In the genomic region with DNA sequence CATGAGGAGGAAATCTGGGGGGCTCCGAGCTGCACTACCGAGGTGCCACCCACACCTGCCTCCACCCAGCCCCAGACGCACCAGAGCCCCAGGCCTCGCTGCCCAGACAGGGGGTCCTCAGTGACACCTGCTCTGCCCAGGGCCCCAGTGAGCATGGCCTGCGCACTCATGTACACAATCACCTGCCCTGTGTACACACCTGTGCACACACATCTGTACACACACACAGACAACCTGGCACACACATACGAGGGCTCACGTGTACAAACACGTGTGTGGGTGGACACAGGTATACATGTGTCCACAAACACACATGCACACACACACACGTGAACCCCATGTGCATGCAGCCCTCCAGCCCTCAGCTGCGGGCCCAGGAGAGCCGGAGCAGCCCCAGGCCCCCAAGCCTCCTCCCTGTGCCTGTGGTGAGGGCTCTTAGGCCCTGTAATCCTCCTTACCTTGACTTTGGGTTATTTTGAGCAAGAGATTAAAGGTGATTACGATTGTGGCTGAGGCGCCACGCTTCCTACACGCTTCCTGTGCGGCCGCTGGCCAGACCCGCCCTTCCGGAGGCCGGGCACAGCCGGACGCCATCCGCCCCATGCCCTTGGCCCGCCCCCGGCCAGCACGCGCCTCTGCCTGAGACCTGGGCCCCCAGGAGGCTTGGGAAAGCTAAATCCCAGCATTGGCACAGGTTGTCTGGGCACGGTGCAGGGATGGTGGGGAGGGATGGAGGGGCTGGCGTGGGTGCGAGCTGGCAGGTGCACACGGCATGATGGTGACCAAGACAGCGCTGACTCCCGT, we compare ENCODE assay signal across 9 cellular contexts.
A peak's percentile ranks its signal among the peaks of the same experiment; 100 is the strongest.
DNase-seq lines count a peak whose midpoint lies in the region; ATAC-seq lines count a peak whose summit lies in the region.
"Had no signal": no experiment of that assay in that cellular context is flagged by ENCODE, and none has a peak within 500 bp of the region (broad histone marks: within the 10 kb centered on the region; RNA-seq: fewer than 3 reads in every experiment).

No MANE protein-coding gene starts in this region.

- H3K9me3 Mint-ChIP-seq in activated CD4-positive, alpha-beta T cell treated with anti-CD3 and anti-CD28 coated beads for 36 hours (ENCODE audit: low read depth) = no peaks in the 10 kb centered on the region
- no peaks in the 10 kb centered on the region for H3K9me3 Mint-ChIP-seq in central memory CD8-positive, alpha-beta T cell

- no peak for ATAC-seq in activated CD4-positive, alpha-beta T cell treated with anti-CD3 and anti-CD28 coated beads for 36 hours
- peak; percentile 51 for ATAC-seq in central memory CD8-positive, alpha-beta T cell (replicated peaks; ENCODE audit: extremely low read depth, poor library complexity, severe bottlenecking)
- peak; percentile 1 for ATAC-seq in stimulated activated naive CD8-positive, alpha-beta T cell treated with anti-CD3 and anti-CD28 coated beads, Interleukin-15, Interleukin-2, amounts not matched to agents 100 U/mL and 50 U/mL, for 24 hours
- ATAC-seq in HG02885 (IDR thresholded peaks at IDR 0.05; ENCODE audit: poor library complexity, unreplicated experiment) (no peak), HG03565 (IDR thresholded peaks at IDR 0.05; ENCODE audit: unreplicated experiment) (no peak)

- H3K27me3 Mint-ChIP-seq in activated CD4-positive, alpha-beta T cell treated with anti-CD3 and anti-CD28 coated beads for 36 hours = no peaks in the 10 kb centered on the region
- peaks cover 15% of the 10 kb centered on the region for H3K27me3 Mint-ChIP-seq in central memory CD8-positive, alpha-beta T cell

- peak overlapping the region; percentile 19 for H3K27ac Mint-ChIP-seq in activated CD4-positive, alpha-beta T cell treated with anti-CD3 and anti-CD28 coated beads for 36 hours
- peak overlapping the region; percentile 84 for H3K27ac Mint-ChIP-seq in central memory CD8-positive, alpha-beta T cell (ENCODE audit: low read depth)

- peak overlapping the region; percentile 50 for H3K4me3 Mint-ChIP-seq in activated CD4-positive, alpha-beta T cell treated with anti-CD3 and anti-CD28 coated beads for 36 hours
- peak overlapping the region; percentile 52 for H3K4me3 Mint-ChIP-seq in central memory CD8-positive, alpha-beta T cell

- H3K4me1 Mint-ChIP-seq in activated CD4-positive, alpha-beta T cell treated with anti-CD3 and anti-CD28 coated beads for 36 hours = peaks cover 21% of the 10 kb centered on the region
- H3K4me1 Mint-ChIP-seq in central memory CD8-positive, alpha-beta T cell = peaks cover 29% of the 10 kb centered on the region

- CTCF ChIA-PET in activated CD4-positive, alpha-beta T cell treated with anti-CD3 and anti-CD28 coated beads for 36 hours (lab: Charles Lee) = no interaction called here

- POLR2A ChIA-PET in activated CD4-positive, alpha-beta T cell treated with anti-CD3 and anti-CD28 coated beads for 36 hours (lab: Charles Lee) = no interaction called here

- DNase-seq in activated CD4-positive, alpha-beta T cell treated with anti-CD3 and anti-CD28 coated beads for 36 hours = no peak
- no peak for DNase-seq in activated CD4-positive, alpha-beta T cell treated with anti-CD3 and anti-CD28 coated beads for 4 hours
- DNase-seq in NOMO-1 (lab: John Stamatoyannopoulos, UW; ENCODE audit: unreplicated experiment in 2 of 2) = peak; percentile 74 to 76
- no peak for DNase-seq in central memory CD8-positive, alpha-beta T cell (ENCODE audit: low spot score in 2 of 2)
- peak; percentile 37 for DNase-seq in stimulated activated naive CD8-positive, alpha-beta T cell treated with anti-CD3 and anti-CD28 coated beads, Interleukin-15, Interleukin-2, amounts not matched to agents 100 U/mL and 50 U/mL, for 24 hours
- no peak for DNase-seq in activated CD4-positive, CD25-positive, alpha-beta regulatory T cell treated with anti-CD3 and anti-CD28 coated beads, Interleukin-2, amount 50 U/mL, for 72 hours
- DNase-seq: ACHN had no signal

- no peaks in the 10 kb centered on the region for H3K36me3 Mint-ChIP-seq in activated CD4-positive, alpha-beta T cell treated with anti-CD3 and anti-CD28 coated beads for 36 hours (ENCODE audit: low read depth)
- no peaks in the 10 kb centered on the region for H3K36me3 Mint-ChIP-seq in central memory CD8-positive, alpha-beta T cell (ENCODE audit: insufficient read depth)

- intact Hi-C loops in activated CD4-positive, alpha-beta T cell treated with anti-CD3 and anti-CD28 coated beads for 36 hours (cut with DNase I, micrococcal nuclease) = no loop called here

Comparison
In these comparisons a context has a peak if more than half of its experiments do, and no peak if none do; other contexts are left out.
1. ATAC-seq: peak in central memory CD8-positive, alpha-beta T cell (single experiment) and stimulated activated naive CD8-positive, alpha-beta T cell treated with anti-CD3 and anti-CD28 coated beads, Interleukin-15, Interleukin-2, amounts not matched to agents 100 U/mL and 50 U/mL, for 24 hours (single experiment); none in activated CD4-positive, alpha-beta T cell treated with anti-CD3 and anti-CD28 coated beads for 36 hours (single experiment), HG02885 (single experiment) and HG03565 (single experiment).
2. DNase-seq: peak in NOMO-1 (2 of 2) and stimulated activated naive CD8-positive, alpha-beta T cell treated with anti-CD3 and anti-CD28 coated beads, Interleukin-15, Interleukin-2, amounts not matched to agents 100 U/mL and 50 U/mL, for 24 hours (single experiment); none in activated CD4-positive, alpha-beta T cell treated with anti-CD3 and anti-CD28 coated beads for 36 hours (single experiment), activated CD4-positive, alpha-beta T cell treated with anti-CD3 and anti-CD28 coated beads for 4 hours (0 of 2), central memory CD8-positive, alpha-beta T cell (0 of 2) and activated CD4-positive, CD25-positive, alpha-beta regulatory T cell treated with anti-CD3 and anti-CD28 coated beads, Interleukin-2, amount 50 U/mL, for 72 hours (single experiment).